In genomic region chr1:208183977-208184901, GRCh38 we compare ENCODE assay signal across 1 cellular context.
TF ChIP-seq lines count a peak whose summit lies in the region.

No MANE protein-coding gene starts in this region.

TF ChIP-seq in HEK293, 187 proteins besides CTCF, POLR2A, EP300 and RAD21 (continued from another document and continues in another):
- 0 out of 2 replicates have a peak, but pooled peaks have one; percentile 74 for TF ChIP-seq ZNF530 (tag by site-specific recombination; IDR thresholded peaks at IDR 0.05; ENCODE audit: low read depth)
- peak; percentile 14 for TF ChIP-seq ZBTB26 (tag by site-specific recombination; optimal IDR thresholded peaks at IDR 0.05)
- no peak for TF ChIP-seq SALL2 (tag by site-specific recombination; IDR thresholded peaks at IDR 0.05; ENCODE audit: borderline replicate concordance)
- peak; percentile 63; the same call in 1 of the 2 replicates for TF ChIP-seq ZNF10 (tag by site-specific recombination; IDR thresholded peaks at IDR 0.05)
- no peak for TF ChIP-seq ZNF354C (tag by site-specific recombination; IDR thresholded peaks at IDR 0.05; ENCODE audit: borderline replicate concordance, low read depth)
- TF ChIP-seq ZNF157 (tag by site-specific recombination; IDR thresholded peaks at IDR 0.05) = no peak
- 0 out of 2 replicates have a peak, but pooled peaks have one; percentile 40 for TF ChIP-seq IKZF3 (tag by site-specific recombination; IDR thresholded peaks at IDR 0.05)
- no peak for TF ChIP-seq ZNF658 (tag by site-specific recombination; IDR thresholded peaks at IDR 0.05)
- TF ChIP-seq ZNF175 (tag by site-specific recombination; IDR thresholded peaks at IDR 0.05) = no peak
- TF ChIP-seq ZNF768 (tag by site-specific recombination; IDR thresholded peaks at IDR 0.05) = no peak
- TF ChIP-seq ZSCAN16 (tag by site-specific recombination; IDR thresholded peaks at IDR 0.05) = no peak
- TF ChIP-seq ZNF184 (tag by site-specific recombination; IDR thresholded peaks at IDR 0.05) = peak; percentile 79
- TF ChIP-seq YY2 (tag by site-specific recombination; IDR thresholded peaks at IDR 0.05) = no peak
- 0 out of 2 replicates have a peak, but pooled peaks have one; percentile 79 for TF ChIP-seq ZNF488 (tag by site-specific recombination; IDR thresholded peaks at IDR 0.05)
- TF ChIP-seq OSR2 (tag by site-specific recombination; IDR thresholded peaks at IDR 0.05) = peak; percentile 87
- 0 out of 2 replicates have a peak, but pooled peaks have one; percentile 54 for TF ChIP-seq ZNF580 (tag by site-specific recombination; IDR thresholded peaks at IDR 0.05)
- no peak for TF ChIP-seq ZNF510 (tag by site-specific recombination; IDR thresholded peaks at IDR 0.05; ENCODE audit: insufficient replicate concordance)
- TF ChIP-seq ZFHX2 (tag by site-specific recombination; conservative IDR thresholded peaks at IDR 0.05) = peak; percentile 96
- TF ChIP-seq ZNF791 (tag by site-specific recombination; IDR thresholded peaks at IDR 0.05) = no peak
- TF ChIP-seq ZNF248 (tag by site-specific recombination; IDR thresholded peaks at IDR 0.05) = no peak
- no peak for TF ChIP-seq ZNF626 (tag by site-specific recombination; IDR thresholded peaks at IDR 0.05)
- TF ChIP-seq ZNF433 (tag by site-specific recombination; IDR thresholded peaks at IDR 0.05; ENCODE audit: low read depth) = no peak
- TF ChIP-seq ZNF548 (tag by site-specific recombination; IDR thresholded peaks at IDR 0.05) = no peak
- TF ChIP-seq ZBTB8A (tag by site-specific recombination; IDR thresholded peaks at IDR 0.05) = peak; percentile 68
- TF ChIP-seq ZNF514 (tag by site-specific recombination; IDR thresholded peaks at IDR 0.05) = no peak
- no peak for TF ChIP-seq ZBTB49 (tag by site-specific recombination; IDR thresholded peaks at IDR 0.05; ENCODE audit: low read depth)
- no peak for TF ChIP-seq ZNF350 (tag by site-specific recombination; IDR thresholded peaks at IDR 0.05)
- TF ChIP-seq ZNF561 (tag by site-specific recombination; IDR thresholded peaks at IDR 0.05; ENCODE audit: borderline replicate concordance) = peak; percentile 77
- peak; percentile 62; the same call in 1 of the 2 replicates for TF ChIP-seq ZIC2 (tag by site-specific recombination; IDR thresholded peaks at IDR 0.05)
- peak; percentile 98 for TF ChIP-seq PATZ1 (tag by site-specific recombination; IDR thresholded peaks at IDR 0.05)
- no peak for TF ChIP-seq ZNF302 (tag by site-specific recombination; IDR thresholded peaks at IDR 0.05; ENCODE audit: low read depth)
- no peak for TF ChIP-seq ZNF280C (tag by site-specific recombination; IDR thresholded peaks at IDR 0.05)
- no peak for TF ChIP-seq ZBTB1 (tag by site-specific recombination; IDR thresholded peaks at IDR 0.05)
- TF ChIP-seq ZNF660 (tag by site-specific recombination; IDR thresholded peaks at IDR 0.05) = peak; percentile 81
- TF ChIP-seq ZNF449 (tag by site-specific recombination; IDR thresholded peaks at IDR 0.05) = peak; percentile 58; the same call in 1 of the 2 replicates
- no peak for TF ChIP-seq ZNF214 (tag by site-specific recombination; IDR thresholded peaks at IDR 0.05; ENCODE audit: borderline replicate concordance)
- peak; percentile 62; the same call in 1 of the 2 replicates for TF ChIP-seq TRIM28 (IDR thresholded peaks at IDR 0.05; ENCODE audit: borderline replicate concordance, low read length)
- peak; percentile 64; the same call in 1 of the 2 replicates for TF ChIP-seq ZNF18 (tag by site-specific recombination; IDR thresholded peaks at IDR 0.05)
- no peak for TF ChIP-seq ZNF140 (tag by site-specific recombination; IDR thresholded peaks at IDR 0.05)
- no peak for TF ChIP-seq ZNF138 (tag by site-specific recombination; IDR thresholded peaks at IDR 0.05; ENCODE audit: borderline replicate concordance)
- TF ChIP-seq ZNF48 (tag by site-specific recombination; IDR thresholded peaks at IDR 0.05) = no peak
- TF ChIP-seq ZNF16 (tag by site-specific recombination; IDR thresholded peaks at IDR 0.05; ENCODE audit: low read depth) = no peak
- peak; percentile 63; the same call in 1 of the 2 replicates for TF ChIP-seq ZNF2 (tag by site-specific recombination; IDR thresholded peaks at IDR 0.05)
- TF ChIP-seq ZNF529 (tag by site-specific recombination; IDR thresholded peaks at IDR 0.05; ENCODE audit: insufficient replicate concordance) = no peak
- peak; percentile 88 for TF ChIP-seq ZFP69B (tag by site-specific recombination; IDR thresholded peaks at IDR 0.05)
- no peak for TF ChIP-seq ZNF704 (tag by site-specific recombination; IDR thresholded peaks at IDR 0.05)
- TF ChIP-seq HOXC10 (CRISPR knock-in tag; IDR thresholded peaks at IDR 0.05) = no peak
- no peak for TF ChIP-seq BCL11B (tag by site-specific recombination; IDR thresholded peaks at IDR 0.05; ENCODE audit: low read depth)
- TF ChIP-seq KLF16 (tag by site-specific recombination; IDR thresholded peaks at IDR 0.05) = peak; percentile 95
- TF ChIP-seq ZNF23 (tag by site-specific recombination; IDR thresholded peaks at IDR 0.05; ENCODE audit: borderline replicate concordance) = no peak
- peak; percentile 96 for TF ChIP-seq ZNF843 (tag by site-specific recombination; IDR thresholded peaks at IDR 0.05)
- no peak for TF ChIP-seq ZNF473 (tag by site-specific recombination; IDR thresholded peaks at IDR 0.05)
- no peak for TF ChIP-seq ZNF280D (tag by site-specific recombination; IDR thresholded peaks at IDR 0.05)
